ENCODE assay signal across 1 cellular context in the genomic region with DNA sequence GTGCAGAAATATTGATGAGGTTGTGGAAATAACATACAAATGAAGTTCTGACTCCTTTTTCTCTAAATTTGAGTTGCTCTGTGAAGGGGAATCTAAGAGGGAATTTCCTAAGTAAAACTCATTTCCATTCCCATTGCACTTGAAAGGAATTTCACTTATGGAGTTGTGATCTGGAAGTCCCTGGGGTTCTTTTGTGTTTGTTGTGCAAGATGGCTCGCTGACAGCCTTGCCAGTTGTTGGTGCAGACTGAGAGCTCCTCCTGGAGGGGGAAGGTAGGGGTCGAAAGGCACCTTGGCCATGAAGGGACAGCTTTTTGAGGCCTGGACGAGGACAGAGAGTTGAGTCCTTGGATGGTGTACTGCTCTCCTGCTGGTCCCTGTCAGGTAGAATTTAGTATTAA.
TF ChIP-seq lines count a peak whose summit lies in the region.

No MANE protein-coding gene starts in this region.

TF ChIP-seq in GM12878, 131 proteins besides CTCF, POLR2A, EP300 and RAD21 (continued from another document and continues in another):
- TF ChIP-seq, protein P1, sequence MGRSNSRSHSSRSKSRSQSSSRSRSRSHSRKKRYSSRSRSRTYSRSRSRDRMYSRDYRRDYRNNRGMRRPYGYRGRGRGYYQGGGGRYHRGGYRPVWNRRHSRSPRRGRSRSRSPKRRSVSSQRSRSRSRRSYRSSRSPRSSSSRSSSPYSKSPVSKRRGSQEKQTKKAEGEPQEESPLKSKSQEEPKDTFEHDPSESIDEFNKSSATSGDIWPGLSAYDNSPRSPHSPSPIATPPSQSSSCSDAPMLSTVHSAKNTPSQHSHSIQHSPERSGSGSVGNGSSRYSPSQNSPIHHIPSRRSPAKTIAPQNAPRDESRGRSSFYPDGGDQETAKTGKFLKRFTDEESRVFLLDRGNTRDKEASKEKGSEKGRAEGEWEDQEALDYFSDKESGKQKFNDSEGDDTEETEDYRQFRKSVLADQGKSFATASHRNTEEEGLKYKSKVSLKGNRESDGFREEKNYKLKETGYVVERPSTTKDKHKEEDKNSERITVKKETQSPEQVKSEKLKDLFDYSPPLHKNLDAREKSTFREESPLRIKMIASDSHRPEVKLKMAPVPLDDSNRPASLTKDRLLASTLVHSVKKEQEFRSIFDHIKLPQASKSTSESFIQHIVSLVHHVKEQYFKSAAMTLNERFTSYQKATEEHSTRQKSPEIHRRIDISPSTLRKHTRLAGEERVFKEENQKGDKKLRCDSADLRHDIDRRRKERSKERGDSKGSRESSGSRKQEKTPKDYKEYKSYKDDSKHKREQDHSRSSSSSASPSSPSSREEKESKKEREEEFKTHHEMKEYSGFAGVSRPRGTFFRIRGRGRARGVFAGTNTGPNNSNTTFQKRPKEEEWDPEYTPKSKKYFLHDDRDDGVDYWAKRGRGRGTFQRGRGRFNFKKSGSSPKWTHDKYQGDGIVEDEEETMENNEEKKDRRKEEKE (IDR thresholded peaks at IDR 0.05), result no peak
- TF ChIP-seq STAT3 (IDR thresholded peaks at IDR 0.05; ENCODE audit: low read depth, low read length), result no peak
- no peak for TF ChIP-seq USF2 (IDR thresholded peaks at IDR 0.05; ENCODE audit: borderline replicate concordance, low read depth, low read length)
- TF ChIP-seq HDGF (IDR thresholded peaks at IDR 0.05), result no peak
- TF ChIP-seq ZNF384 (IDR thresholded peaks at IDR 0.05; ENCODE audit: borderline replicate concordance, low read depth, low read length), result no peak
- peak in 1 of 2 experiments; percentile 22; a peak in 1 of 4 replicates for TF ChIP-seq IKZF2 (IDR thresholded peaks at IDR 0.05)
- TF ChIP-seq FOXM1 (IDR thresholded peaks at IDR 0.05; ENCODE audit: low read depth, low read length), result peak; percentile 75; the same call in 1 of the 2 replicates
- TF ChIP-seq ZNF622 (IDR thresholded peaks at IDR 0.05), result no peak
- TF ChIP-seq DPF2 (IDR thresholded peaks at IDR 0.05), result no peak
- TF ChIP-seq ZNF24 (IDR thresholded peaks at IDR 0.05), result no peak
- TF ChIP-seq E2F8 (IDR thresholded peaks at IDR 0.05; ENCODE audit: low read depth, partially characterized antibody), result no peak
- TF ChIP-seq JUNB (IDR thresholded peaks at IDR 0.05), result peak; percentile 69
- TF ChIP-seq POLR2AphosphoS5 (IDR thresholded peaks at IDR 0.05; ENCODE audit: low read length), result no peak
- no peak for TF ChIP-seq TBL1XR1 (IDR thresholded peaks at IDR 0.05; ENCODE audit: low read depth, low read length)
- TF ChIP-seq ZNF592 (IDR thresholded peaks at IDR 0.05), result no peak
- TF ChIP-seq TCF3 (IDR thresholded peaks at IDR 0.05; ENCODE audit: borderline replicate concordance, insufficient read depth, low read depth, low read length), result no peak
- TF ChIP-seq POU2F2 (IDR thresholded peaks at IDR 0.05; ENCODE audit: borderline replicate concordance, low read depth, low read length), result no peak
- no peak for TF ChIP-seq HDAC6 (IDR thresholded peaks at IDR 0.05; ENCODE audit: unreplicated experiment)
- 0 out of 2 replicates have a peak, but pooled peaks have one; percentile 10 for TF ChIP-seq PKNOX1 (IDR thresholded peaks at IDR 0.05)
- TF ChIP-seq, protein P2, sequence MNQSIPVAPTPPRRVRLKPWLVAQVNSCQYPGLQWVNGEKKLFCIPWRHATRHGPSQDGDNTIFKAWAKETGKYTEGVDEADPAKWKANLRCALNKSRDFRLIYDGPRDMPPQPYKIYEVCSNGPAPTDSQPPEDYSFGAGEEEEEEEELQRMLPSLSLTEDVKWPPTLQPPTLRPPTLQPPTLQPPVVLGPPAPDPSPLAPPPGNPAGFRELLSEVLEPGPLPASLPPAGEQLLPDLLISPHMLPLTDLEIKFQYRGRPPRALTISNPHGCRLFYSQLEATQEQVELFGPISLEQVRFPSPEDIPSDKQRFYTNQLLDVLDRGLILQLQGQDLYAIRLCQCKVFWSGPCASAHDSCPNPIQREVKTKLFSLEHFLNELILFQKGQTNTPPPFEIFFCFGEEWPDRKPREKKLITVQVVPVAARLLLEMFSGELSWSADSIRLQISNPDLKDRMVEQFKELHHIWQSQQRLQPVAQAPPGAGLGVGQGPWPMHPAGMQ (IDR thresholded peaks at IDR 0.05; ENCODE audit: borderline replicate concordance), result no peak
- no peak for TF ChIP-seq NRF1 (conservative IDR thresholded peaks at IDR 0.05; ENCODE audit: low read depth, low read length)
- TF ChIP-seq ZNF274 (IDR thresholded peaks at IDR 0.05; ENCODE audit: insufficient read depth, insufficient read length), result no peak
- TF ChIP-seq, protein P3, sequence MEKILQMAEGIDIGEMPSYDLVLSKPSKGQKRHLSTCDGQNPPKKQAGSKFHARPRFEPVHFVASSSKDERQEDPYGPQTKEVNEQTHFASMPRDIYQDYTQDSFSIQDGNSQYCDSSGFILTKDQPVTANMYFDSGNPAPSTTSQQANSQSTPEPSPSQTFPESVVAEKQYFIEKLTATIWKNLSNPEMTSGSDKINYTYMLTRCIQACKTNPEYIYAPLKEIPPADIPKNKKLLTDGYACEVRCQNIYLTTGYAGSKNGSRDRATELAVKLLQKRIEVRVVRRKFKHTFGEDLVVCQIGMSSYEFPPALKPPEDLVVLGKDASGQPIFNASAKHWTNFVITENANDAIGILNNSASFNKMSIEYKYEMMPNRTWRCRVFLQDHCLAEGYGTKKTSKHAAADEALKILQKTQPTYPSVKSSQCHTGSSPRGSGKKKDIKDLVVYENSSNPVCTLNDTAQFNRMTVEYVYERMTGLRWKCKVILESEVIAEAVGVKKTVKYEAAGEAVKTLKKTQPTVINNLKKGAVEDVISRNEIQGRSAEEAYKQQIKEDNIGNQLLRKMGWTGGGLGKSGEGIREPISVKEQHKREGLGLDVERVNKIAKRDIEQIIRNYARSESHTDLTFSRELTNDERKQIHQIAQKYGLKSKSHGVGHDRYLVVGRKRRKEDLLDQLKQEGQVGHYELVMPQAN (conservative IDR thresholded peaks at IDR 0.05), result no peak
- no peak for TF ChIP-seq SPI1 (IDR thresholded peaks at IDR 0.05; ENCODE audit: borderline replicate concordance, insufficient read depth, low read depth, low read length)
- TF ChIP-seq, protein P4, sequence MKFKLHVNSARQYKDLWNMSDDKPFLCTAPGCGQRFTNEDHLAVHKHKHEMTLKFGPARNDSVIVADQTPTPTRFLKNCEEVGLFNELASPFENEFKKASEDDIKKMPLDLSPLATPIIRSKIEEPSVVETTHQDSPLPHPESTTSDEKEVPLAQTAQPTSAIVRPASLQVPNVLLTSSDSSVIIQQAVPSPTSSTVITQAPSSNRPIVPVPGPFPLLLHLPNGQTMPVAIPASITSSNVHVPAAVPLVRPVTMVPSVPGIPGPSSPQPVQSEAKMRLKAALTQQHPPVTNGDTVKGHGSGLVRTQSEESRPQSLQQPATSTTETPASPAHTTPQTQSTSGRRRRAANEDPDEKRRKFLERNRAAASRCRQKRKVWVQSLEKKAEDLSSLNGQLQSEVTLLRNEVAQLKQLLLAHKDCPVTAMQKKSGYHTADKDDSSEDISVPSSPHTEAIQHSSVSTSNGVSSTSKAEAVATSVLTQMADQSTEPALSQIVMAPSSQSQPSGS (IDR thresholded peaks at IDR 0.05; ENCODE audit: low read length), result no peak
- peak; percentile 71; the same call in 1 of the 2 replicates for TF ChIP-seq YY1 (IDR thresholded peaks at IDR 0.05; ENCODE audit: low read depth, low read length)
- TF ChIP-seq KAT2A (conservative IDR thresholded peaks at IDR 0.05; ENCODE audit: control insufficient read depth, low read depth, low read length), result no peak
- TF ChIP-seq TAF1 (IDR thresholded peaks at IDR 0.05; ENCODE audit: borderline replicate concordance, low read depth, low read length), result no peak
- TF ChIP-seq, protein P5, sequence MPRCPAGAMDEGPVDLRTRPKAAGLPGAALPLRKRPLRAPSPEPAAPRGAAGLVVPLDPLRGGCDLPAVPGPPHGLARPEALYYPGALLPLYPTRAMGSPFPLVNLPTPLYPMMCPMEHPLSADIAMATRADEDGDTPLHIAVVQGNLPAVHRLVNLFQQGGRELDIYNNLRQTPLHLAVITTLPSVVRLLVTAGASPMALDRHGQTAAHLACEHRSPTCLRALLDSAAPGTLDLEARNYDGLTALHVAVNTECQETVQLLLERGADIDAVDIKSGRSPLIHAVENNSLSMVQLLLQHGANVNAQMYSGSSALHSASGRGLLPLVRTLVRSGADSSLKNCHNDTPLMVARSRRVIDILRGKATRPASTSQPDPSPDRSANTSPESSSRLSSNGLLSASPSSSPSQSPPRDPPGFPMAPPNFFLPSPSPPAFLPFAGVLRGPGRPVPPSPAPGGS (IDR thresholded peaks at IDR 0.05; ENCODE audit: borderline replicate concordance, insufficient read depth, low read depth, low read length, poor library complexity, severe bottlenecking), result peak; percentile 73
- TF ChIP-seq HCFC1 (IDR thresholded peaks at IDR 0.05; ENCODE audit: low read length), result no peak
- TF ChIP-seq SIX5 (IDR thresholded peaks at IDR 0.05; ENCODE audit: low read depth, low read length, severe bottlenecking), result no peak
- no peak for TF ChIP-seq CHD2 (IDR thresholded peaks at IDR 0.05; ENCODE audit: borderline replicate concordance, low read depth, low read length)
